8 cellular contexts compared by ENCODE assay signal in genomic region chr12:65825573-65826512, GRCh38. TPM values are rescaled to one million over a fixed set of nuclear protein-coding genes. Genes with fewer than 3 reads are reported as not detected.
DNase-seq lines count a peak whose midpoint lies in the region; ATAC-seq and TF ChIP-seq lines count a peak whose summit lies in the region.

No MANE protein-coding gene starts in this region.

- no peak overlapping the region for H3K27ac Mint-ChIP-seq in stimulated activated naive CD8-positive, alpha-beta T cell treated with anti-CD3 and anti-CD28 coated beads, Interleukin-15, amount 100 ng/mL, for 72 hours

- peaks cover 95% of the 10 kb centered on the region for H3K27me3 Mint-ChIP-seq in stimulated activated naive CD8-positive, alpha-beta T cell treated with anti-CD3 and anti-CD28 coated beads, Interleukin-15, amount 100 ng/mL, for 72 hours

- peak; percentile 11 for DNase-seq in DMS53 treated with DMSO at 0.1 percent for 48 hours (lab: John Stamatoyannopoulos, UW; ENCODE audit: unreplicated experiment)
- DNase-seq in HuH-7 (ENCODE audit: low spot score), result peak; percentile 46
- DNase-seq in brain microvascular endothelial cell, result no peak
- no peak for DNase-seq in kidney epithelial cell (ENCODE audit: low read depth)
- DNase-seq in stimulated activated naive CD8-positive, alpha-beta T cell treated with anti-CD3 and anti-CD28 coated beads, Interleukin-15, amount 100 ng/mL, for 72 hours, result peak; percentile 9 to 10
- DNase-seq in C1 segment of cervical spinal cord (lab: John Stamatoyannopoulos, UW), result no peak
- DNase-seq in NCI-H1092 treated with DMSO at 0.1 percent for 48 hours (lab: John Stamatoyannopoulos, UW), result no peak

- TF ChIP-seq CTCF in brain microvascular endothelial cell (IDR thresholded peaks at IDR 0.05; ENCODE audit: low read depth, low read length, missing control alignments) (no peak), kidney epithelial cell (IDR thresholded peaks at IDR 0.05; ENCODE audit: insufficient read depth, low read length, poor library complexity, severe bottlenecking) (no peak)

- H3K36me3 ChIP-seq in brain microvascular endothelial cell (replicated peaks) (peaks cover 38% of the 10 kb centered on the region), kidney epithelial cell (ENCODE audit: control insufficient read depth, insufficient read depth, low read length) (peaks cover 1% of the 10 kb centered on the region)

- peak overlapping the region; percentile 94 for H3K4me3 ChIP-seq in brain microvascular endothelial cell (ENCODE audit: low read depth, low read length)
- H3K4me3 ChIP-seq in kidney epithelial cell (ENCODE audit: low read depth, low read length), result peak overlapping the region; percentile 93

- H3K9me3 Mint-ChIP-seq in stimulated activated naive CD8-positive, alpha-beta T cell treated with anti-CD3 and anti-CD28 coated beads, Interleukin-15, amount 100 ng/mL, for 72 hours, result peaks cover 0 to 4% of the 10 kb centered on the region in 2 donors

- H3K27ac ChIP-seq in brain microvascular endothelial cell, result peak overlapping the region; percentile 87

- peaks cover 35% of the 10 kb centered on the region for H3K4me1 Mint-ChIP-seq in stimulated activated naive CD8-positive, alpha-beta T cell treated with anti-CD3 and anti-CD28 coated beads, Interleukin-15, amount 100 ng/mL, for 72 hours

- peak overlapping the region; percentile 42 to 64 for H3K4me3 Mint-ChIP-seq in stimulated activated naive CD8-positive, alpha-beta T cell treated with anti-CD3 and anti-CD28 coated beads, Interleukin-15, amount 100 ng/mL, for 72 hours

- in situ Hi-C loops in brain microvascular endothelial cell (cut with HindIII; ENCODE audit: low pct_ligation_motif_present, low sequenced_read_pairs), result no loop called here

- peak; percentile 52 for ATAC-seq in stimulated activated naive CD8-positive, alpha-beta T cell treated with anti-CD3 and anti-CD28 coated beads, Interleukin-15, amount 100 ng/mL, for 72 hours
- ATAC-seq in GM21576 (IDR thresholded peaks at IDR 0.05; ENCODE audit: unreplicated experiment), result no peak

- H3K27me3 ChIP-seq in brain microvascular endothelial cell (replicated peaks) (no peaks in the 10 kb centered on the region), kidney epithelial cell (ENCODE audit: control insufficient read depth, insufficient read depth, low read length) (no peaks in the 10 kb centered on the region)

RNA-seq across cellular contexts. Expression of gene HMGA2, which starts 1.6 kb away (rescaled TPM):
- total RNA-seq in kidney epithelial cell, result 148 and 160 TPM in 2 replicates

Comparison
In these comparisons a context has a peak if more than half of its experiments do, and no peak if none do; other contexts are left out.
1. DNase-seq: peak in DMS53 treated with DMSO at 0.1 percent for 48 hours (single experiment), HuH-7 (single experiment) and stimulated activated naive CD8-positive, alpha-beta T cell treated with anti-CD3 and anti-CD28 coated beads, Interleukin-15, amount 100 ng/mL, for 72 hours (2 of 2); none in brain microvascular endothelial cell (single experiment), kidney epithelial cell (single experiment), C1 segment of cervical spinal cord (0 of 14) and NCI-H1092 treated with DMSO at 0.1 percent for 48 hours (single experiment).